In genomic region chr15:47293763-47294162, GRCh38 we compare ENCODE assay signal across 10 cellular contexts.
DNase-seq lines count a peak whose midpoint lies in the region; ATAC-seq lines count a peak whose summit lies in the region.
"Had no signal": no experiment of that assay in that cellular context is flagged by ENCODE, and none has a peak within 500 bp of the region (broad histone marks: within the 10 kb centered on the region; RNA-seq: fewer than 3 reads in every experiment).

No MANE protein-coding gene starts in this region.

- ATAC-seq in Right ventricle myocardium superior (ENCODE audit: poor library complexity): peak; percentile 94
- no peak for ATAC-seq in HG03280 (IDR thresholded peaks at IDR 0.05; ENCODE audit: unreplicated experiment)

- DNase-seq in AG08395 (ENCODE audit: low spot score): peak; percentile 87
- DNase-seq in amniotic epithelial cell (ENCODE audit: low read depth): peak; percentile 98
- peak; percentile 85 for DNase-seq in Right ventricle myocardium superior
- peak; percentile 36 for DNase-seq in pons (ENCODE audit: low spot score)
- no peak for DNase-seq in activated T-helper 2 cell treated with anti-CD3 and anti-CD28 coated beads, Interferon-gamma antibody, Interleukin-2, Interleukin-4, amounts not matched to agents 10 μg/mL and 5 μg/mL and 100 μg/mL, durations not matched to agents 14 hours and 24 hours and 36 hours (ENCODE audit: low spot score)
- no peak for DNase-seq in 8988T
- DNase-seq in stimulated activated CD4-positive, alpha-beta T cell treated with anti-CD3 and anti-CD28 coated beads, Interleukin-4, amount 100 ng/mL, for 4 hours: no peak
- DNase-seq: stimulated activated CD4-positive, alpha-beta T cell treated with anti-CD3 and anti-CD28 coated beads, Interleukin-15, amount 100 ng/mL, for 24 hours had no signal

- H3K9me3 Mint-ChIP-seq in activated T-helper 2 cell treated with anti-CD3 and anti-CD28 coated beads, Interferon-gamma antibody, Interleukin-2, Interleukin-4, amounts not matched to agents 10 μg/mL and 5 μg/mL and 100 μg/mL, durations not matched to agents 14 hours and 24 hours and 36 hours: peaks cover 10% of the 10 kb centered on the region
- H3K9me3 Mint-ChIP-seq: type B pancreatic cell had no signal

- intact Hi-C loops in Right ventricle myocardium superior (cut with DNase I): no loop called here
- intact Hi-C loops in activated T-helper 2 cell treated with anti-CD3 and anti-CD28 coated beads, Interferon-gamma antibody, Interleukin-2, Interleukin-4, amounts not matched to agents 10 μg/mL and 5 μg/mL and 100 μg/mL, durations not matched to agents 14 hours and 24 hours and 36 hours (cut with micrococcal nuclease): no loop called here

- H3K4me3 Mint-ChIP-seq in activated T-helper 2 cell treated with anti-CD3 and anti-CD28 coated beads, Interferon-gamma antibody, Interleukin-2, Interleukin-4, amounts not matched to agents 10 μg/mL and 5 μg/mL and 100 μg/mL, durations not matched to agents 14 hours and 24 hours and 36 hours (ENCODE audit: low read depth): no peak overlapping the region
- H3K4me3 Mint-ChIP-seq: type B pancreatic cell had no signal

- no peaks in the 10 kb centered on the region for H3K27me3 Mint-ChIP-seq in activated T-helper 2 cell treated with anti-CD3 and anti-CD28 coated beads, Interferon-gamma antibody, Interleukin-2, Interleukin-4, amounts not matched to agents 10 μg/mL and 5 μg/mL and 100 μg/mL, durations not matched to agents 14 hours and 24 hours and 36 hours (ENCODE audit: low read depth)
- H3K27me3 Mint-ChIP-seq: type B pancreatic cell had no signal

- no peak overlapping the region for H3K27ac Mint-ChIP-seq in activated T-helper 2 cell treated with anti-CD3 and anti-CD28 coated beads, Interferon-gamma antibody, Interleukin-2, Interleukin-4, amounts not matched to agents 10 μg/mL and 5 μg/mL and 100 μg/mL, durations not matched to agents 14 hours and 24 hours and 36 hours
- H3K27ac Mint-ChIP-seq: type B pancreatic cell had no signal

- no peaks in the 10 kb centered on the region for H3K36me3 Mint-ChIP-seq in activated T-helper 2 cell treated with anti-CD3 and anti-CD28 coated beads, Interferon-gamma antibody, Interleukin-2, Interleukin-4, amounts not matched to agents 10 μg/mL and 5 μg/mL and 100 μg/mL, durations not matched to agents 14 hours and 24 hours and 36 hours (ENCODE audit: low read depth)
- H3K36me3 Mint-ChIP-seq: type B pancreatic cell had no signal

- no peaks in the 10 kb centered on the region for H3K4me1 Mint-ChIP-seq in activated T-helper 2 cell treated with anti-CD3 and anti-CD28 coated beads, Interferon-gamma antibody, Interleukin-2, Interleukin-4, amounts not matched to agents 10 μg/mL and 5 μg/mL and 100 μg/mL, durations not matched to agents 14 hours and 24 hours and 36 hours (ENCODE audit: low read depth)

Comparison
In these comparisons a context has a peak if more than half of its experiments do, and no peak if none do; other contexts are left out.
1. DNase-seq: peak in AG08395 (single experiment), amniotic epithelial cell (single experiment), Right ventricle myocardium superior (single experiment) and pons (single experiment); none in activated T-helper 2 cell treated with anti-CD3 and anti-CD28 coated beads, Interferon-gamma antibody, Interleukin-2, Interleukin-4, amounts not matched to agents 10 μg/mL and 5 μg/mL and 100 μg/mL, durations not matched to agents 14 hours and 24 hours and 36 hours (single experiment), 8988T (single experiment) and stimulated activated CD4-positive, alpha-beta T cell treated with anti-CD3 and anti-CD28 coated beads, Interleukin-4, amount 100 ng/mL, for 4 hours (0 of 2).